ENCODE assay signal across 8 cellular contexts in the genomic region with DNA sequence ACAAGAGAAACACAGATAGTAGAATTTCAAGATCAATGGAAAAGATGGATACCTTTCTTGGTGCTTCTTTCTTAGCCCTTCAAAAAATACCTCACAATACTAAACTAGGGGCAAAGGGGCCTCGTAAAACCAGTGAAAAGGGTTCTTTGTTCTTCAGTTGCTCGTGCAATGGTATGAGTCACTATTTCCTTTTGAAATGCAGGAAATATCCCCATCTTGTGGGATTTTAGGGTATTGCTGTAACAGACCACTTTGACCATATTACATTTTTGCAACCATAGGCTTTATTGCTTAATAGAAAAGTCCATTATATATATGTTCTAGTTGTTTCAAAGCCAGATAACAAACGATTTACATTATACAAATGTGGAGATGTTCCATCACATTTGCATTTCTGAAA.
A peak's percentile ranks its signal among the peaks of the same experiment; 100 is the strongest.
DNase-seq lines count a peak whose midpoint lies in the region; FAIRE-seq and TF ChIP-seq lines count a peak whose summit lies in the region.

No MANE protein-coding gene starts in this region.

- CTCF ChIA-PET in AG04450 (lab: Charles Lee) = no interaction called here

- no peaks in the 10 kb centered on the region for H3K36me3 ChIP-seq in adipocyte (ENCODE audit: control insufficient read depth, insufficient read depth, low read length, severe bottlenecking)

- H3K4me3 ChIP-seq in AG04450 (ENCODE audit: low read depth, low read length) = no peak overlapping the region
- no peak overlapping the region for H3K4me3 ChIP-seq in GM12864 (ENCODE audit: low read depth, low read length)
- no peak overlapping the region for H3K4me3 ChIP-seq in adipocyte (ENCODE audit: low read length)

- no peak overlapping the region for H3K9ac ChIP-seq in adipocyte (ENCODE audit: low read length)

- TF ChIP-seq CTCF in AG04450 (IDR thresholded peaks at IDR 0.05; ENCODE audit: low read depth, low read length) (peak; percentile 50), GM12864 (IDR thresholded peaks at IDR 0.05; ENCODE audit: low read depth, low read length, missing control alignments) (peak; percentile 44)

- H3K27ac ChIP-seq in AG04450 (ENCODE audit: low read depth, low read length) = no peak overlapping the region

- FAIRE-seq in HTR-8/SVneo (lab: Jason Lieb, UNC) = no peak

- H3K4me1 ChIP-seq in adipocyte (ENCODE audit: control insufficient read depth, insufficient read depth, low read length) = no peaks in the 10 kb centered on the region

- peak; percentile 4 for DNase-seq in AG04450 (ENCODE audit: low read depth, low spot score)
- peak; percentile 10 for DNase-seq in GM12864 (ENCODE audit: low read depth)
- peak; percentile 6 for DNase-seq in HTR-8/SVneo (ENCODE audit: insufficient read length, low spot score)
- peak; percentile 28 for DNase-seq in adipocyte (ENCODE audit: low read depth)
- peak; percentile 55 for DNase-seq in lung microvascular endothelial cell (ENCODE audit: low read depth in 2 of 2)
- DNase-seq in HuH-7 (ENCODE audit: low spot score) = no peak
- no peak for DNase-seq in posterior vena cava (ENCODE audit: low spot score)
- no peak for DNase-seq in NCI-H345 treated with DMSO at 0.1 percent for 48 hours (lab: John Stamatoyannopoulos, UW; ENCODE audit: unreplicated experiment)

- intact Hi-C loops in posterior vena cava (cut with DNase I) = no loop called here

- H3K27me3 ChIP-seq in AG04450 (ENCODE audit: control insufficient read depth, insufficient read depth, low read length) (no peaks in the 10 kb centered on the region), adipocyte (replicated peaks; ENCODE audit: control insufficient read depth, insufficient read depth, low read length) (no peaks in the 10 kb centered on the region)

- POLR2A ChIA-PET in AG04450 (lab: Yijun Ruan, JAX) = no interaction called here

- H3K9me3 ChIP-seq in AG04450 (ENCODE audit: control insufficient read depth, insufficient read depth, low read length) (no peaks in the 10 kb centered on the region), adipocyte (ENCODE audit: control insufficient read depth, low read length) (peaks cover 30% of the 10 kb centered on the region)

Comparison
In these comparisons a context has a peak if more than half of its experiments do, and no peak if none do; other contexts are left out.
1. DNase-seq: peak in AG04450 (single experiment), GM12864 (single experiment), HTR-8/SVneo (single experiment), adipocyte (single experiment) and lung microvascular endothelial cell (2 of 2); none in HuH-7 (single experiment), posterior vena cava (single experiment) and NCI-H345 treated with DMSO at 0.1 percent for 48 hours (single experiment).